ENCODE assay signal across 25 cellular contexts in genomic region chr4:107906458-107907100, GRCh38.
"Had no signal": no experiment of that assay in that cellular context is flagged by ENCODE, and none has a peak within 500 bp of the region (broad histone marks: within the 10 kb centered on the region; RNA-seq: fewer than 3 reads in every experiment).

No MANE protein-coding gene starts in this region.

- H3K27me3 Mint-ChIP-seq: dendritic cell treated with granulocyte-macrophage colony-stimulating factor and Interleukin-4, amounts not matched to agents 40 ng/mL and 50 ng/mL, for 4 days had no signal

- ATAC-seq: activated CD4-positive, CD25-positive, alpha-beta regulatory T cell treated with anti-CD3 and anti-CD28 coated beads, Interleukin-2, amount 50 U/mL, for 24 hours; esophagus mucosa; heart left ventricle; left colon; right cardiac atrium; upper lobe of right lung had no signal

- H3K4me3 Mint-ChIP-seq: activated naive CD8-positive, alpha-beta T cell; central memory CD8-positive, alpha-beta T cell; dendritic cell treated with granulocyte-macrophage colony-stimulating factor and Interleukin-4, amounts not matched to agents 40 ng/mL and 50 ng/mL, for 4 days; endodermal cell; nephron had no signal

- H3K27ac ChIP-seq: heart left ventricle, suprapubic skin, tibial artery, upper lobe of right lung, VCaP had no signal

- H3K27me3 ChIP-seq: heart left ventricle, suprapubic skin, tibial artery, upper lobe of right lung had no signal

- H3K4me1 Mint-ChIP-seq: central memory CD8-positive, alpha-beta T cell; nephron had no signal

- DNase-seq: activated CD4-positive, alpha-beta T cell treated with anti-CD3 and anti-CD28 coated beads for 48 hours; activated CD4-positive, alpha-beta T cell treated with anti-CD3 and anti-CD28 coated beads, Interleukin-2, amount 50 U/mL, for 48 hours; activated CD8-positive, alpha-beta memory T cell treated with anti-CD3 and anti-CD28 coated beads for 24 hours; activated effector memory CD4-positive, alpha-beta T cell treated with Interleukin-2 at 50 U/mL for 16 hours; activated naive CD4-positive, alpha-beta T cell treated with Interleukin-2 at 50 U/mL for 16 hours; anterior cingulate cortex; endodermal cell; foreskin fibroblast; heart left ventricle; islet precursor cell; left colon; mammary epithelial cell; posterior cingulate gyrus; right cardiac atrium; stimulated activated naive CD4-positive, alpha-beta T cell; tibial artery; upper lobe of right lung had no signal

- H3K9me3 ChIP-seq: heart left ventricle, suprapubic skin, tibial artery, upper lobe of right lung had no signal

- H3K4me1 ChIP-seq: suprapubic skin, tibial artery, upper lobe of right lung had no signal

- H3K27ac Mint-ChIP-seq: activated naive CD8-positive, alpha-beta T cell; dendritic cell treated with granulocyte-macrophage colony-stimulating factor and Interleukin-4, amounts not matched to agents 40 ng/mL and 50 ng/mL, for 4 days; nephron had no signal

- H3K9me3 Mint-ChIP-seq: central memory CD8-positive, alpha-beta T cell; endodermal cell; nephron had no signal
